In genomic region chr13:28495586-28496564, GRCh38 we compare ENCODE assay signal across 12 cellular contexts. TPM values are rescaled to one million over a fixed set of nuclear protein-coding genes. Genes with fewer than 3 reads are reported as not detected.
DNase-seq lines count a peak whose midpoint lies in the region; ATAC-seq and TF ChIP-seq lines count a peak whose summit lies in the region.
"Had no signal": no experiment of that assay in that cellular context is flagged by ENCODE, and none has a peak within 500 bp of the region (broad histone marks: within the 10 kb centered on the region; RNA-seq: fewer than 3 reads in every experiment).

No MANE protein-coding gene starts in this region.

- H3K4me3 Mint-ChIP-seq in activated CD4-positive, alpha-beta T cell treated with anti-CD3 and anti-CD28 coated beads, Interleukin-2, amount 10 ng/mL, durations not matched to agents 24 days and 14 days: peak overlapping the region; percentile 70
- peak overlapping the region; percentile 75 for H3K4me3 Mint-ChIP-seq in activated CD8-positive, alpha-beta T cell treated with anti-CD3 and anti-CD28 coated beads for 36 hours

- intact Hi-C loops in activated CD4-positive, alpha-beta T cell treated with anti-CD3 and anti-CD28 coated beads, Interleukin-2, amount 10 ng/mL, durations not matched to agents 24 days and 14 days (cut with micrococcal nuclease): no loop called here
- intact Hi-C loops in activated CD8-positive, alpha-beta T cell treated with anti-CD3 and anti-CD28 coated beads for 36 hours (cut with micrococcal nuclease): loop anchor here (10.0 kb wide), 1 partner anchor 139 kb away; no protein-coding TSS in a partner anchor

- POLR2A ChIA-PET in activated CD8-positive, alpha-beta T cell treated with anti-CD3 and anti-CD28 coated beads for 36 hours (lab: Charles Lee): no interaction called here

- peaks cover 9 to 28% of the 10 kb centered on the region in 2 donors for H3K4me1 ChIP-seq in thoracic aorta (ENCODE audit: control insufficient read depth in 1 of 2, low read depth in 2 of 2)

- H3K27ac ChIP-seq in thoracic aorta: no peak overlapping the region
- H3K27ac ChIP-seq: C4-2B had no signal

- ATAC-seq in activated CD8-positive, alpha-beta T cell treated with anti-CD3 and anti-CD28 coated beads for 36 hours: no peak
- no peak for ATAC-seq in thoracic aorta (ENCODE audit: insufficient number of reproducible peaks, low FRiP score, low read depth)
- no peak for ATAC-seq in GM19463 (IDR thresholded peaks at IDR 0.05; ENCODE audit: unreplicated experiment)
- ATAC-seq: HCT116 had no signal

- TF ChIP-seq CTCF in activated CD8-positive, alpha-beta T cell treated with anti-CD3 and anti-CD28 coated beads for 36 hours (IDR thresholded peaks at IDR 0.05): no peak
- no peak for TF ChIP-seq CTCF in thoracic aorta (IDR thresholded peaks at IDR 0.05)

- no peak overlapping the region for H3K27ac Mint-ChIP-seq in activated CD4-positive, alpha-beta T cell treated with anti-CD3 and anti-CD28 coated beads, Interleukin-2, amount 10 ng/mL, durations not matched to agents 24 days and 14 days
- no peak overlapping the region for H3K27ac Mint-ChIP-seq in activated CD8-positive, alpha-beta T cell treated with anti-CD3 and anti-CD28 coated beads for 36 hours

- CTCF ChIA-PET in activated CD8-positive, alpha-beta T cell treated with anti-CD3 and anti-CD28 coated beads for 36 hours (lab: Charles Lee): interaction anchor here (1.0 to 1.3 kb wide), 2 partner anchors 10 to 59 kb away, joined by 3 read pairs; no protein-coding TSS in a partner anchor

- no peaks in the 10 kb centered on the region for H3K9me3 Mint-ChIP-seq in activated CD4-positive, alpha-beta T cell treated with anti-CD3 and anti-CD28 coated beads, Interleukin-2, amount 10 ng/mL, durations not matched to agents 24 days and 14 days
- H3K9me3 Mint-ChIP-seq in activated CD8-positive, alpha-beta T cell treated with anti-CD3 and anti-CD28 coated beads for 36 hours: no peaks in the 10 kb centered on the region

- no peak for DNase-seq in activated CD4-positive, alpha-beta T cell treated with anti-CD3 and anti-CD28 coated beads, Interleukin-2, amount 10 ng/mL, durations not matched to agents 24 days and 14 days
- DNase-seq in activated CD4-positive, alpha-beta T cell treated with anti-CD3 and anti-CD28 coated beads for 4 hours: no peak
- no peak for DNase-seq in activated CD8-positive, alpha-beta T cell treated with anti-CD3 and anti-CD28 coated beads for 36 hours
- DNase-seq in thoracic aorta (ENCODE audit: low spot score) (no peak), glomerular visceral epithelial cell (ENCODE audit: extremely low spot score) (no peak), NCI-H1694 treated with DMSO at 0.1 percent for 48 hours (lab: John Stamatoyannopoulos, UW) (no peak)
- DNase-seq: activated naive CD4-positive, alpha-beta T cell treated with Interleukin-2 at 50 U/mL for 16 hours; occipital lobe had no signal

- H3K4me3 ChIP-seq in iPS-18c (ENCODE audit: insufficient read depth, low read depth, low read length) (peak overlapping the region; percentile 81), thoracic aorta (peak overlapping the region; percentile 65)

- no peaks in the 10 kb centered on the region for H3K36me3 ChIP-seq in thoracic aorta

- H3K27me3 Mint-ChIP-seq in activated CD4-positive, alpha-beta T cell treated with anti-CD3 and anti-CD28 coated beads, Interleukin-2, amount 10 ng/mL, durations not matched to agents 24 days and 14 days: peaks cover 39% of the 10 kb centered on the region
- H3K27me3 Mint-ChIP-seq in activated CD8-positive, alpha-beta T cell treated with anti-CD3 and anti-CD28 coated beads for 36 hours: peaks cover 26% of the 10 kb centered on the region

- H3K4me1 Mint-ChIP-seq in activated CD4-positive, alpha-beta T cell treated with anti-CD3 and anti-CD28 coated beads, Interleukin-2, amount 10 ng/mL, durations not matched to agents 24 days and 14 days: peaks cover 17% of the 10 kb centered on the region
- peaks cover 18% of the 10 kb centered on the region for H3K4me1 Mint-ChIP-seq in activated CD8-positive, alpha-beta T cell treated with anti-CD3 and anti-CD28 coated beads for 36 hours (ENCODE audit: low read depth)

- H3K36me3 Mint-ChIP-seq in activated CD4-positive, alpha-beta T cell treated with anti-CD3 and anti-CD28 coated beads, Interleukin-2, amount 10 ng/mL, durations not matched to agents 24 days and 14 days (ENCODE audit: low read depth): peaks cover 2% of the 10 kb centered on the region
- peaks cover 1% of the 10 kb centered on the region for H3K36me3 Mint-ChIP-seq in activated CD8-positive, alpha-beta T cell treated with anti-CD3 and anti-CD28 coated beads for 36 hours (ENCODE audit: low read depth)

- H3K27me3 ChIP-seq in thoracic aorta (replicated peaks; ENCODE audit: insufficient read depth): peaks cover 13% of the 10 kb centered on the region

- H3K9me3 ChIP-seq in iPS-18c (ENCODE audit: control insufficient read depth, insufficient read depth, low read length): no peaks in the 10 kb centered on the region
- H3K9me3 ChIP-seq in thoracic aorta: no peaks in the 10 kb centered on the region

RNA-seq across cellular contexts. Expression of gene FLT1, which starts 0.9 kb away (rescaled TPM):
- total RNA-seq in activated CD4-positive, alpha-beta T cell treated with anti-CD3 and anti-CD28 coated beads, Interleukin-2, amount 10 ng/mL, durations not matched to agents 24 days and 14 days: 46.3 and 46.7 TPM in 2 replicates
- 1 to 10 TPM; 7.7 to 8.2 TPM for total RNA-seq in activated CD8-positive, alpha-beta T cell treated with anti-CD3 and anti-CD28 coated beads for 36 hours
- 10 to 100 TPM; 12.3 to 44.6 TPM for total RNA-seq in thoracic aorta
